Comparison of ENCODE assay signal across 1 cellular context in genomic region chr7:155449008-155449879, GRCh38.
A peak's percentile ranks its signal among the peaks of the same experiment; 100 is the strongest.
TF ChIP-seq lines count a peak whose summit lies in the region.

No MANE protein-coding gene starts in this region.

TF ChIP-seq in K562, 482 proteins besides CTCF, POLR2A, EP300 and RAD21:
- TF ChIP-seq HDAC6 (IDR thresholded peaks at IDR 0.05; ENCODE audit: low read depth, low read length) (peak; percentile 65; the same call in 1 of the 2 replicates), NRF1 (conservative IDR thresholded peaks at IDR 0.05 in 1 of 2, IDR thresholded peaks at IDR 0.05 in 1 of 2) (no peak), RBFOX2 (IDR thresholded peaks at IDR 0.05; ENCODE audit: low read depth, low read length) (0 out of 2 replicates have a peak, but pooled peaks have one; percentile 16), ZC3H11A (IDR thresholded peaks at IDR 0.05; ENCODE audit: low read depth, low read length) (no peak)
